Comparison of ENCODE assay signal across 7 cellular contexts in the genomic region with DNA sequence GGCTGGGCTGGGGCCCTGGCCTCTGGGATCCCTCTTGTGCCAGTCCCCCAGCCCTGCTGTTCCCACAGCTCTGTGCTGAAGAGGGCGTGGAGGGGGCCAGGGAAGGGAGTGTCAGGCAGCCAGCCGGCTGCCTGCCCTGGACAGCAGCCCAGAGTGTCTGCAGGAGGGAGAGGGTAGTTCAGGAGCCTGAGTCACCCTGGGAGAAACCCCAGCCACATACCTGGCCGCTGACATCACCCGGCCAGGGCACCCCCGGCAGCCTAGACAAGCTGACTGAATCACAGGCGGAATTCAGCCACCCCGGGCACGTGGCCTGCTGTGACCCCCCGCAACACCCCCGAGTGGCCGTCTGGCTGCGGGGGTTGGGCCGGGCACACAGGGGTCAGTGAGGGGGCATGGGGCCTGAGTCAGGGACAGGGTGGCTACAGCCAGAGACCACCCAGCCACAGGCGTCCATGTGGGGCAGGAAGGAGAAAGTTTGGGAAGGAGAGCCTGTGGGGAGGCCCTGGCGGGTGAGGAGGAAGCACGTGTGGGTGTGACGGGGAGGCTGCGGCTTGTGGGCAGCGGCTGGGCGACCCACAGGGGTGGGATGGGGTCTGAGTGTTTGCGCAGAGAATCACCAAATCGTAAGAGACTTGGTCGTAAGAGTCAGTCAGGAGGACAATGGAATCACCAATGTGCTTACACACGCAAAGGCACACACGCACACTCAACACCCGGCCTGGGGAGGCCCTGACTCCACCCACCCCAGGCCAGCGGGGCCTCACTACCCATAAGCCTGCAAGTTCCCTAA. TPM values are rescaled to one million over a fixed set of nuclear protein-coding genes. Genes with fewer than 3 reads are reported as not detected.
DNase-seq lines count a peak whose midpoint lies in the region; ATAC-seq and TF ChIP-seq lines count a peak whose summit lies in the region.

No MANE protein-coding gene starts in this region.

- no peaks in the 10 kb centered on the region for H3K27me3 Mint-ChIP-seq in activated B cell treated with CpG ODN at 0.5 μM for 24 hours
- H3K27me3 Mint-ChIP-seq in memory B cell = no peaks in the 10 kb centered on the region
- peaks cover 8% of the 10 kb centered on the region for H3K27me3 Mint-ChIP-seq in stimulated activated memory B cell treated with anti-CD40 and anti-IgM and Interleukin-4, amounts not matched to agents 10 μg/mL and 1 μg/mL and 100 μg/mL, for 72 hours

- H3K4me1 ChIP-seq in ectodermal cell (ENCODE audit: control insufficient read depth, insufficient read depth, low read length) = peaks cover 12% of the 10 kb centered on the region

- H3K36me3 Mint-ChIP-seq in activated B cell treated with CpG ODN at 0.5 μM for 24 hours (ENCODE audit: low read depth) (no peaks in the 10 kb centered on the region), memory B cell (no peaks in the 10 kb centered on the region)
- no peaks in the 10 kb centered on the region for H3K36me3 Mint-ChIP-seq in stimulated activated memory B cell treated with anti-CD40 and anti-IgM and Interleukin-4, amounts not matched to agents 10 μg/mL and 1 μg/mL and 100 μg/mL, for 72 hours

- H3K36me3 ChIP-seq in MG63 (no peaks in the 10 kb centered on the region), ectodermal cell (ENCODE audit: control insufficient read depth, insufficient read depth, low read length) (no peaks in the 10 kb centered on the region)

- H3K9me3 ChIP-seq in MG63 (no peaks in the 10 kb centered on the region), ectodermal cell (ENCODE audit: control insufficient read depth, low read length) (no peaks in the 10 kb centered on the region)

- H3K27ac ChIP-seq in ectodermal cell (ENCODE audit: insufficient read depth, low read depth, low read length, poor library complexity, severe bottlenecking) = peak overlapping the region; percentile 39

- peaks cover 44% of the 10 kb centered on the region for H3K4me1 Mint-ChIP-seq in activated B cell treated with CpG ODN at 0.5 μM for 24 hours
- H3K4me1 Mint-ChIP-seq in memory B cell = peaks cover 39% of the 10 kb centered on the region
- H3K4me1 Mint-ChIP-seq in stimulated activated memory B cell treated with anti-CD40 and anti-IgM and Interleukin-4, amounts not matched to agents 10 μg/mL and 1 μg/mL and 100 μg/mL, for 72 hours = peaks cover 47% of the 10 kb centered on the region

- POLR2A ChIA-PET in activated B cell treated with CpG ODN at 0.5 μM for 24 hours (lab: Charles Lee) = interaction anchor here (0.7 to 2.4 kb wide), 3 partner anchors 12 to 56 kb away, joined by 3 to 33 read pairs (median 4); partner anchors contain the start of gene FOSB

- H3K27ac Mint-ChIP-seq in activated B cell treated with CpG ODN at 0.5 μM for 24 hours (peak overlapping the region; percentile 80), memory B cell (peak overlapping the region; percentile 94)
- H3K27ac Mint-ChIP-seq in stimulated activated memory B cell treated with anti-CD40 and anti-IgM and Interleukin-4, amounts not matched to agents 10 μg/mL and 1 μg/mL and 100 μg/mL, for 72 hours = peak overlapping the region; percentile 72

- TF ChIP-seq CTCF in activated B cell treated with CpG ODN at 0.5 μM for 24 hours (IDR thresholded peaks at IDR 0.05) = no peak

- H3K9me3 Mint-ChIP-seq in activated B cell treated with CpG ODN at 0.5 μM for 24 hours (no peaks in the 10 kb centered on the region), memory B cell (no peaks in the 10 kb centered on the region)
- no peaks in the 10 kb centered on the region for H3K9me3 Mint-ChIP-seq in stimulated activated memory B cell treated with anti-CD40 and anti-IgM and Interleukin-4, amounts not matched to agents 10 μg/mL and 1 μg/mL and 100 μg/mL, for 72 hours

- DNase-seq in GM04503 (ENCODE audit: low read depth) (peak; percentile 94), MG63 (peak; percentile 99), activated B cell treated with CpG ODN at 0.5 μM for 24 hours (peak; percentile 69), memory B cell (ENCODE audit: low spot score in 2 of 2) (peak; percentile 32 to 56)

- CTCF ChIA-PET in activated B cell treated with CpG ODN at 0.5 μM for 24 hours (lab: Charles Lee) = interaction anchor here (2.0 to 2.8 kb wide), 2 partner anchors 16 to 23 kb away, joined by 6 to 12 read pairs; no protein-coding TSS in a partner anchor

- H3K4me3 ChIP-seq in MG63 (no peak overlapping the region; the same call in 1 of the 2 replicates), ectodermal cell (ENCODE audit: insufficient read depth, low read depth, low read length) (no peak overlapping the region)

- WGBS in ectodermal cell, 2 experiments = 49% methylated on average over 27 of the region's 27 CpGs

- no peaks in the 10 kb centered on the region for H3K27me3 ChIP-seq in MG63
- peaks cover 18% of the 10 kb centered on the region for H3K27me3 ChIP-seq in ectodermal cell (ENCODE audit: control insufficient read depth, insufficient read depth, low read length, poor library complexity, severe bottlenecking)

- peak; percentile 59 for ATAC-seq in activated B cell treated with CpG ODN at 0.5 μM for 24 hours (ENCODE audit: low read depth)
- ATAC-seq in memory B cell (ENCODE audit: low read depth) = peak; percentile 49
- peak; percentile 75 for ATAC-seq in stimulated activated memory B cell treated with anti-CD40 and anti-IgM and Interleukin-4, amounts not matched to agents 10 μg/mL and 1 μg/mL and 100 μg/mL, for 72 hours
- ATAC-seq in HG02798 (IDR thresholded peaks at IDR 0.05; ENCODE audit: poor library complexity, unreplicated experiment) = no peak

- intact Hi-C loops in activated B cell treated with CpG ODN at 0.5 μM for 24 hours (cut with micrococcal nuclease) = loop anchor here (1.0 kb wide), 1 partner anchor 11 kb away; the partner anchor contains the start of gene FOSB

- peak overlapping the region; percentile 67 for H3K4me3 Mint-ChIP-seq in activated B cell treated with CpG ODN at 0.5 μM for 24 hours
- H3K4me3 Mint-ChIP-seq in memory B cell = peak overlapping the region; percentile 46
- H3K4me3 Mint-ChIP-seq in stimulated activated memory B cell treated with anti-CD40 and anti-IgM and Interleukin-4, amounts not matched to agents 10 μg/mL and 1 μg/mL and 100 μg/mL, for 72 hours = peak overlapping the region; percentile 37

RNA-seq across cellular contexts. Expression of gene FOSB, which starts 11.9 kb away (rescaled TPM):
- 0.33 TPM in 1 of 2 replicates, not detected in the other for total RNA-seq in MG63 (2014; rRNA removed; shearing (Covaris generic); ENCODE audit: low replicate concordance)
- 16.8 and 20.4 TPM in 2 replicates for total RNA-seq in activated B cell treated with CpG ODN at 0.5 μM for 24 hours
- 5.4 TPM for polyA plus RNA-seq in ectodermal cell (2013, experiment 1 of 4)
- polyA plus RNA-seq in ectodermal cell (2013, experiment 2 of 4) = 4.4 TPM
- 2.6 TPM for polyA plus RNA-seq in ectodermal cell (2013, experiment 3 of 4)
- 3.3 TPM for polyA plus RNA-seq in ectodermal cell (2013, experiment 4 of 4)

RNA-seq across cellular contexts. Expression of gene ERCC1, which starts 32.2 kb away (rescaled TPM):
- 118 and 167 TPM in 2 replicates for total RNA-seq in MG63 (2014; rRNA removed; shearing (Covaris generic); ENCODE audit: low replicate concordance)
- total RNA-seq in activated B cell treated with CpG ODN at 0.5 μM for 24 hours = 69.2 and 71.6 TPM in 2 replicates
- polyA plus RNA-seq in ectodermal cell (2013, experiment 1 of 4) = 100 TPM
- 96.3 TPM for polyA plus RNA-seq in ectodermal cell (2013, experiment 2 of 4)
- 66.1 TPM for polyA plus RNA-seq in ectodermal cell (2013, experiment 3 of 4)
- polyA plus RNA-seq in ectodermal cell (2013, experiment 4 of 4) = 76.0 TPM

RNA-seq across cellular contexts. Expression of gene RTN2, which starts 40.9 kb away (rescaled TPM):
- total RNA-seq in MG63 (2014; rRNA removed; shearing (Covaris generic); ENCODE audit: low replicate concordance) = 4.9 and 6.1 TPM in 2 replicates
- 1.2 and 1.5 TPM in 2 replicates for total RNA-seq in activated B cell treated with CpG ODN at 0.5 μM for 24 hours
- polyA plus RNA-seq in ectodermal cell (2013, experiment 1 of 4) = 20.9 TPM
- polyA plus RNA-seq in ectodermal cell (2013, experiment 2 of 4) = 23.0 TPM
- 18.8 TPM for polyA plus RNA-seq in ectodermal cell (2013, experiment 3 of 4)
- 22.9 TPM for polyA plus RNA-seq in ectodermal cell (2013, experiment 4 of 4)

RNA-seq across cellular contexts. Expression of gene PPM1N, which starts 42.3 kb away (rescaled TPM):
- 6.6 TPM in 1 of 2 replicates, not detected in the other for total RNA-seq in MG63 (2014; rRNA removed; shearing (Covaris generic); ENCODE audit: low replicate concordance)
- 0.80 and 1.4 TPM in 2 replicates for total RNA-seq in activated B cell treated with CpG ODN at 0.5 μM for 24 hours
- 3.1 TPM for polyA plus RNA-seq in ectodermal cell (2013, experiment 1 of 4)
- 5.4 TPM for polyA plus RNA-seq in ectodermal cell (2013, experiment 2 of 4)
- polyA plus RNA-seq in ectodermal cell (2013, experiment 3 of 4) = 4.1 TPM
- 4.9 TPM for polyA plus RNA-seq in ectodermal cell (2013, experiment 4 of 4)

RNA-seq across cellular contexts. Expression of gene POLR1G, which starts 49.5 kb away (rescaled TPM):
- 27.1 and 44.0 TPM in 2 replicates for total RNA-seq in MG63 (2014; rRNA removed; shearing (Covaris generic); ENCODE audit: low replicate concordance)
- 6.7 and 6.8 TPM in 2 replicates for total RNA-seq in activated B cell treated with CpG ODN at 0.5 μM for 24 hours
- 12.6 TPM for polyA plus RNA-seq in ectodermal cell (2013, experiment 1 of 4)
- 13.0 TPM for polyA plus RNA-seq in ectodermal cell (2013, experiment 2 of 4)
- 7.0 TPM for polyA plus RNA-seq in ectodermal cell (2013, experiment 3 of 4)
- polyA plus RNA-seq in ectodermal cell (2013, experiment 4 of 4) = 8.8 TPM

Comparison
In these comparisons a context has a peak if more than half of its experiments do, and no peak if none do; other contexts are left out.
1. DNase-seq: peak in every context shown above with its lines; median percentile 99 in MG63; 94 in GM04503; 69 in activated B cell treated with CpG ODN at 0.5 μM for 24 hours; 44 in memory B cell.
2. RNA of gene FOSB, which starts 11.9 kb away (total RNA-seq): 16.8 to 20.4 TPM in activated B cell treated with CpG ODN at 0.5 μM for 24 hours; 0.33 TPM in MG63; every median in the first group is over 10 times any median in the second.
3. Peak in every context shown above with its lines, with median percentiles within 50 percentile points of each other: H3K27ac Mint-ChIP-seq and H3K4me3 Mint-ChIP-seq.